1 cellular context compared by ENCODE assay signal in the genomic region with DNA sequence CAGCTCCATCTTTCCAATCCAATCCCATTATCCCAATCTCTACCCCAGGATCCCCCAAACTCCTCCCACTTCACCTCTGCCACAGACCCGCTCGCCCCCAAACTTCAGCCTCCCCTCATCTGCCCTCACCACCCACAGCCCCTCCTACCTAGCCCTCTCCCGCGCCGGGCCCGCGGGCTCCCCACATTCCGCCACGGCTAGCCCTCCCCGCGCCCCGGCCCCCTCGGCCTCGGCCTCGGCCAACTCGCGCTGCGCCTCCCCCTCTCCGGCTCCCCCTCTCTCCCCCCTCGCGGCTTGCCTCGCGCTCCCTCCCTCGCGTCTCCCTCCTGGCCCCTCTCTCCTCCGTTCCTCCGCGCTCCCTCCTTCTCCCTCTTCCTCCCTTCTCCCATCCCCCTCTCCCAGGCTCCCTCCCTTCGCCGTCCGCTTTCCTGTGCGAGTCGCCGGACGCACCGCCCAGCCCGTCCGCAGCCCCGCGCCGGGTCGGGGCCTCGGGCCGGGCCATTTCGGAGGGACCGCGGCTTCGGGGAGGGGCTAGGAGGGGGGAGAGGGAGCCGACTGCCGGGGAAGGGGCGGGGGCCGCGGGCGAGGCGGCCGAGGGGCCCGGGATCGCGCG.
TF ChIP-seq lines count a peak whose summit lies in the region.

A gene with protein sequence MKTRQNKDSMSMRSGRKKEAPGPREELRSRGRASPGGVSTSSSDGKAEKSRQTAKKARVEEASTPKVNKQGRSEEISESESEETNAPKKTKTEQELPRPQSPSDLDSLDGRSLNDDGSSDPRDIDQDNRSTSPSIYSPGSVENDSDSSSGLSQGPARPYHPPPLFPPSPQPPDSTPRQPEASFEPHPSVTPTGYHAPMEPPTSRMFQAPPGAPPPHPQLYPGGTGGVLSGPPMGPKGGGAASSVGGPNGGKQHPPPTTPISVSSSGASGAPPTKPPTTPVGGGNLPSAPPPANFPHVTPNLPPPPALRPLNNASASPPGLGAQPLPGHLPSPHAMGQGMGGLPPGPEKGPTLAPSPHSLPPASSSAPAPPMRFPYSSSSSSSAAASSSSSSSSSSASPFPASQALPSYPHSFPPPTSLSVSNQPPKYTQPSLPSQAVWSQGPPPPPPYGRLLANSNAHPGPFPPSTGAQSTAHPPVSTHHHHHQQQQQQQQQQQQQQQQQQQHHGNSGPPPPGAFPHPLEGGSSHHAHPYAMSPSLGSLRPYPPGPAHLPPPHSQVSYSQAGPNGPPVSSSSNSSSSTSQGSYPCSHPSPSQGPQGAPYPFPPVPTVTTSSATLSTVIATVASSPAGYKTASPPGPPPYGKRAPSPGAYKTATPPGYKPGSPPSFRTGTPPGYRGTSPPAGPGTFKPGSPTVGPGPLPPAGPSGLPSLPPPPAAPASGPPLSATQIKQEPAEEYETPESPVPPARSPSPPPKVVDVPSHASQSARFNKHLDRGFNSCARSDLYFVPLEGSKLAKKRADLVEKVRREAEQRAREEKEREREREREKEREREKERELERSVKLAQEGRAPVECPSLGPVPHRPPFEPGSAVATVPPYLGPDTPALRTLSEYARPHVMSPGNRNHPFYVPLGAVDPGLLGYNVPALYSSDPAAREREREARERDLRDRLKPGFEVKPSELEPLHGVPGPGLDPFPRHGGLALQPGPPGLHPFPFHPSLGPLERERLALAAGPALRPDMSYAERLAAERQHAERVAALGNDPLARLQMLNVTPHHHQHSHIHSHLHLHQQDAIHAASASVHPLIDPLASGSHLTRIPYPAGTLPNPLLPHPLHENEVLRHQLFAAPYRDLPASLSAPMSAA (N-terminal part only) (plus strand): TSS at position 581 of the 613 bp plus-strand sequence. CDS start 6,043 bp downstream, outside the sequence.

TF ChIP-seq in HEK293, 187 proteins besides CTCF, POLR2A, EP300 and RAD21 (continued from another document and continues in another):
- no peak; the same call in 1 of the 2 replicates for TF ChIP-seq ZNF561 (tag by site-specific recombination; IDR thresholded peaks at IDR 0.05; ENCODE audit: borderline replicate concordance)
- no peak for TF ChIP-seq ZNF585B (tag by site-specific recombination; IDR thresholded peaks at IDR 0.05)
- TF ChIP-seq ZBTB1 (tag by site-specific recombination; IDR thresholded peaks at IDR 0.05) = 0 out of 2 replicates have a peak, but pooled peaks have one; percentile 62
- no peak for TF ChIP-seq ZNF114 (tag by site-specific recombination; IDR thresholded peaks at IDR 0.05)
- no peak for TF ChIP-seq ZNF223 (tag by site-specific recombination; IDR thresholded peaks at IDR 0.05)
- peak; percentile 11; the same call in 1 of the 2 replicates for TF ChIP-seq FEZF1 (tag by site-specific recombination; IDR thresholded peaks at IDR 0.05)
- TF ChIP-seq ZNF138 (tag by site-specific recombination; IDR thresholded peaks at IDR 0.05; ENCODE audit: borderline replicate concordance) = no peak
- no peak for TF ChIP-seq ZNF670 (tag by site-specific recombination; IDR thresholded peaks at IDR 0.05; ENCODE audit: low read depth)
- no peak for TF ChIP-seq ZNF214 (tag by site-specific recombination; IDR thresholded peaks at IDR 0.05; ENCODE audit: borderline replicate concordance)
- TF ChIP-seq BCL11B (tag by site-specific recombination; IDR thresholded peaks at IDR 0.05; ENCODE audit: low read depth) = no peak
- no peak for TF ChIP-seq ZNF169 (tag by site-specific recombination; IDR thresholded peaks at IDR 0.05)
- TF ChIP-seq ZNF777 (tag by site-specific recombination; IDR thresholded peaks at IDR 0.05; ENCODE audit: borderline replicate concordance) = peak; percentile 64; the same call in 1 of the 2 replicates
- TF ChIP-seq, protein P1, sequence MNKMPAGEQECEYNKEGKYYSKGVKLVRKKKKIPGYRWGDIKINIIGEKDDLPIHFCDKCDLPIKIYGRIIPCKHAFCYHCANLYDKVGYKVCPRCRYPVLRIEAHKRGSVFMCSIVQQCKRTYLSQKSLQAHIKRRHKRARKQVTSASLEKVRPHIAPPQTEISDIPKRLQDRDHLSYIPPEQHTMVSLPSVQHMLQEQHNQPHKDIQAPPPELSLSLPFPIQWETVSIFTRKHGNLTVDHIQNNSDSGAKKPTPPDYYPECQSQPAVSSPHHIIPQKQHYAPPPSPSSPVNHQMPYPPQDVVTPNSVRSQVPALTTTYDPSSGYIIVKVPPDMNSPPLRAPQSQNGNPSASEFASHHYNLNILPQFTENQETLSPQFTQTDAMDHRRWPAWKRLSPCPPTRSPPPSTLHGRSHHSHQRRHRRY (tag by site-specific recombination; IDR thresholded peaks at IDR 0.05) = no peak
- TF ChIP-seq MZF1 (tag by site-specific recombination; IDR thresholded peaks at IDR 0.05; ENCODE audit: borderline replicate concordance) = no peak
- TF ChIP-seq, protein P2, sequence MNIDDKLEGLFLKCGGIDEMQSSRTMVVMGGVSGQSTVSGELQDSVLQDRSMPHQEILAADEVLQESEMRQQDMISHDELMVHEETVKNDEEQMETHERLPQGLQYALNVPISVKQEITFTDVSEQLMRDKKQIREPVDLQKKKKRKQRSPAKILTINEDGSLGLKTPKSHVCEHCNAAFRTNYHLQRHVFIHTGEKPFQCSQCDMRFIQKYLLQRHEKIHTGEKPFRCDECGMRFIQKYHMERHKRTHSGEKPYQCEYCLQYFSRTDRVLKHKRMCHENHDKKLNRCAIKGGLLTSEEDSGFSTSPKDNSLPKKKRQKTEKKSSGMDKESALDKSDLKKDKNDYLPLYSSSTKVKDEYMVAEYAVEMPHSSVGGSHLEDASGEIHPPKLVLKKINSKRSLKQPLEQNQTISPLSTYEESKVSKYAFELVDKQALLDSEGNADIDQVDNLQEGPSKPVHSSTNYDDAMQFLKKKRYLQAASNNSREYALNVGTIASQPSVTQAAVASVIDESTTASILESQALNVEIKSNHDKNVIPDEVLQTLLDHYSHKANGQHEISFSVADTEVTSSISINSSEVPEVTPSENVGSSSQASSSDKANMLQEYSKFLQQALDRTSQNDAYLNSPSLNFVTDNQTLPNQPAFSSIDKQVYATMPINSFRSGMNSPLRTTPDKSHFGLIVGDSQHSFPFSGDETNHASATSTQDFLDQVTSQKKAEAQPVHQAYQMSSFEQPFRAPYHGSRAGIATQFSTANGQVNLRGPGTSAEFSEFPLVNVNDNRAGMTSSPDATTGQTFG (tag by site-specific recombination; IDR thresholded peaks at IDR 0.05; ENCODE audit: borderline replicate concordance) = no peak
- TF ChIP-seq, protein P3, sequence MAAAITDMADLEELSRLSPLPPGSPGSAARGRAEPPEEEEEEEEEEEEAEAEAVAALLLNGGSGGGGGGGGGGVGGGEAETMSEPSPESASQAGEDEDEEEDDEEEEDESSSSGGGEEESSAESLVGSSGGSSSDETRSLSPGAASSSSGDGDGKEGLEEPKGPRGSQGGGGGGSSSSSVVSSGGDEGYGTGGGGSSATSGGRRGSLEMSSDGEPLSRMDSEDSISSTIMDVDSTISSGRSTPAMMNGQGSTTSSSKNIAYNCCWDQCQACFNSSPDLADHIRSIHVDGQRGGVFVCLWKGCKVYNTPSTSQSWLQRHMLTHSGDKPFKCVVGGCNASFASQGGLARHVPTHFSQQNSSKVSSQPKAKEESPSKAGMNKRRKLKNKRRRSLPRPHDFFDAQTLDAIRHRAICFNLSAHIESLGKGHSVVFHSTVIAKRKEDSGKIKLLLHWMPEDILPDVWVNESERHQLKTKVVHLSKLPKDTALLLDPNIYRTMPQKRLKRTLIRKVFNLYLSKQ (tag by site-specific recombination; IDR thresholded peaks at IDR 0.05; ENCODE audit: borderline replicate concordance) = no peak
- no peak; the same call in 1 of the 2 replicates for TF ChIP-seq ZNF341 (tag by site-specific recombination; IDR thresholded peaks at IDR 0.05; ENCODE audit: low read depth)
- no peak for TF ChIP-seq RBAK (tag by site-specific recombination; IDR thresholded peaks at IDR 0.05)
- TF ChIP-seq SP3 (tag by site-specific recombination; IDR thresholded peaks at IDR 0.05) = peak; percentile 79
- TF ChIP-seq GLI4 (tag by site-specific recombination; IDR thresholded peaks at IDR 0.05) = 0 out of 2 replicates have a peak, but pooled peaks have one; percentile 52
- TF ChIP-seq, protein P4, sequence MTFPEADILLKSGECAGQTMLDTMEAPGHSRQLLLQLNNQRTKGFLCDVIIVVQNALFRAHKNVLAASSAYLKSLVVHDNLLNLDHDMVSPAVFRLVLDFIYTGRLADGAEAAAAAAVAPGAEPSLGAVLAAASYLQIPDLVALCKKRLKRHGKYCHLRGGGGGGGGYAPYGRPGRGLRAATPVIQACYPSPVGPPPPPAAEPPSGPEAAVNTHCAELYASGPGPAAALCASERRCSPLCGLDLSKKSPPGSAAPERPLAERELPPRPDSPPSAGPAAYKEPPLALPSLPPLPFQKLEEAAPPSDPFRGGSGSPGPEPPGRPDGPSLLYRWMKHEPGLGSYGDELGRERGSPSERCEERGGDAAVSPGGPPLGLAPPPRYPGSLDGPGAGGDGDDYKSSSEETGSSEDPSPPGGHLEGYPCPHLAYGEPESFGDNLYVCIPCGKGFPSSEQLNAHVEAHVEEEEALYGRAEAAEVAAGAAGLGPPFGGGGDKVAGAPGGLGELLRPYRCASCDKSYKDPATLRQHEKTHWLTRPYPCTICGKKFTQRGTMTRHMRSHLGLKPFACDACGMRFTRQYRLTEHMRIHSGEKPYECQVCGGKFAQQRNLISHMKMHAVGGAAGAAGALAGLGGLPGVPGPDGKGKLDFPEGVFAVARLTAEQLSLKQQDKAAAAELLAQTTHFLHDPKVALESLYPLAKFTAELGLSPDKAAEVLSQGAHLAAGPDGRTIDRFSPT (tag by site-specific recombination; IDR thresholded peaks at IDR 0.05) = peak; percentile 52; the same call in 1 of the 2 replicates
- TF ChIP-seq ZNF157 (tag by site-specific recombination; IDR thresholded peaks at IDR 0.05) = no peak; the same call in 1 of the 2 replicates
- TF ChIP-seq ZNF391 (tag by site-specific recombination; IDR thresholded peaks at IDR 0.05; ENCODE audit: borderline replicate concordance, low read depth) = peak; percentile 87; the same call in 1 of the 2 replicates
- TF ChIP-seq ZNF658 (tag by site-specific recombination; IDR thresholded peaks at IDR 0.05) = no peak
- TF ChIP-seq ZBTB17 (tag by site-specific recombination; IDR thresholded peaks at IDR 0.05) = peak; percentile 82
- TF ChIP-seq, protein P5, sequence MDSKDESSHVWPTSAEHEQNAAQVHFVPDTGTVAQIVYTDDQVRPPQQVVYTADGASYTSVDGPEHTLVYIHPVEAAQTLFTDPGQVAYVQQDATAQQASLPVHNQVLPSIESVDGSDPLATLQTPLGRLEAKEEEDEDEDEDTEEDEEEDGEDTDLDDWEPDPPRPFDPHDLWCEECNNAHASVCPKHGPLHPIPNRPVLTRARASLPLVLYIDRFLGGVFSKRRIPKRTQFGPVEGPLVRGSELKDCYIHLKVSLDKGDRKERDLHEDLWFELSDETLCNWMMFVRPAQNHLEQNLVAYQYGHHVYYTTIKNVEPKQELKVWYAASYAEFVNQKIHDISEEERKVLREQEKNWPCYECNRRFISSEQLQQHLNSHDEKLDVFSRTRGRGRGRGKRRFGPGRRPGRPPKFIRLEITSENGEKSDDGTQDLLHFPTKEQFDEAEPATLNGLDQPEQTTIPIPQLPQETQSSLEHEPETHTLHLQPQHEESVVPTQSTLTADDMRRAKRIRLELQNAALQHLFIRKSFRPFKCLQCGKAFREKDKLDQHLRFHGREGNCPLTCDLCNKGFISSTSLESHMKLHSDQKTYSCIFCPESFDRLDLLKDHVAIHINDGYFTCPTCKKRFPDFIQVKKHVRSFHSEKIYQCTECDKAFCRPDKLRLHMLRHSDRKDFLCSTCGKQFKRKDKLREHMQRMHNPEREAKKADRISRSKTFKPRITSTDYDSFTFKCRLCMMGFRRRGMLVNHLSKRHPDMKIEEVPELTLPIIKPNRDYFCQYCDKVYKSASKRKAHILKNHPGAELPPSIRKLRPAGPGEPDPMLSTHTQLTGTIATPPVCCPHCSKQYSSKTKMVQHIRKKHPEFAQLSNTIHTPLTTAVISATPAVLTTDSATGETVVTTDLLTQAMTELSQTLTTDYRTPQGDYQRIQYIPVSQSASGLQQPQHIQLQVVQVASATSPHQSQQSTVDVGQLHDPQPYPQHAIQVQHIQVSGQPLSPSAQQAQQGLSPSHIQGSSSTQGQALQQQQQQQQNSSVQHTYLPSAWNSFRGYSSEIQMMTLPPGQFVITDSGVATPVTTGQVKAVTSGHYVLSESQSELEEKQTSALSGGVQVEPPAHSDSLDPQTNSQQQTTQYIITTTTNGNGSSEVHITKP (tag by site-specific recombination; IDR thresholded peaks at IDR 0.05) = peak; percentile 69
- no peak for TF ChIP-seq ZNF555 (tag by site-specific recombination; conservative IDR thresholded peaks at IDR 0.05)
- TF ChIP-seq, protein P6, sequence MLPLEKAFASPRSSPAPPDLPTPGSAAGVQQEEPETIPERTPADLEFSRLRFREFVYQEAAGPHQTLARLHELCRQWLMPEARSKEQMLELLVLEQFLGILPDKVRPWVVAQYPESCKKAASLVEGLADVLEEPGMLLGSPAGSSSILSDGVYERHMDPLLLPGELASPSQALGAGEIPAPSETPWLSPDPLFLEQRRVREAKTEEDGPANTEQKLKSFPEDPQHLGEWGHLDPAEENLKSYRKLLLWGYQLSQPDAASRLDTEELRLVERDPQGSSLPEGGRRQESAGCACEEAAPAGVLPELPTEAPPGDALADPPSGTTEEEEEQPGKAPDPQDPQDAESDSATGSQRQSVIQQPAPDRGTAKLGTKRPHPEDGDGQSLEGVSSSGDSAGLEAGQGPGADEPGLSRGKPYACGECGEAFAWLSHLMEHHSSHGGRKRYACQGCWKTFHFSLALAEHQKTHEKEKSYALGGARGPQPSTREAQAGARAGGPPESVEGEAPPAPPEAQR (tag by site-specific recombination; IDR thresholded peaks at IDR 0.05) = peak; percentile 34; the same call in 1 of the 2 replicates
- TF ChIP-seq OVOL3 (tag by site-specific recombination; IDR thresholded peaks at IDR 0.05) = no peak
- TF ChIP-seq ZNF664 (tag by site-specific recombination; IDR thresholded peaks at IDR 0.05) = no peak
- no peak for TF ChIP-seq ZNF747 (tag by site-specific recombination; IDR thresholded peaks at IDR 0.05)
- no peak for TF ChIP-seq ZNF830 (tag by site-specific recombination; IDR thresholded peaks at IDR 0.05; ENCODE audit: low read depth)
- TF ChIP-seq, protein P7, sequence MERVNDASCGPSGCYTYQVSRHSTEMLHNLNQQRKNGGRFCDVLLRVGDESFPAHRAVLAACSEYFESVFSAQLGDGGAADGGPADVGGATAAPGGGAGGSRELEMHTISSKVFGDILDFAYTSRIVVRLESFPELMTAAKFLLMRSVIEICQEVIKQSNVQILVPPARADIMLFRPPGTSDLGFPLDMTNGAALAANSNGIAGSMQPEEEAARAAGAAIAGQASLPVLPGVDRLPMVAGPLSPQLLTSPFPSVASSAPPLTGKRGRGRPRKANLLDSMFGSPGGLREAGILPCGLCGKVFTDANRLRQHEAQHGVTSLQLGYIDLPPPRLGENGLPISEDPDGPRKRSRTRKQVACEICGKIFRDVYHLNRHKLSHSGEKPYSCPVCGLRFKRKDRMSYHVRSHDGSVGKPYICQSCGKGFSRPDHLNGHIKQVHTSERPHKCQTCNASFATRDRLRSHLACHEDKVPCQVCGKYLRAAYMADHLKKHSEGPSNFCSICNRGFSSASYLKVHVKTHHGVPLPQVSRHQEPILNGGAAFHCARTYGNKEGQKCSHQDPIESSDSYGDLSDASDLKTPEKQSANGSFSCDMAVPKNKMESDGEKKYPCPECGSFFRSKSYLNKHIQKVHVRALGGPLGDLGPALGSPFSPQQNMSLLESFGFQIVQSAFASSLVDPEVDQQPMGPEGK (tag by site-specific recombination; IDR thresholded peaks at IDR 0.05) = peak; percentile 98
- TF ChIP-seq ZNF76 (tag by site-specific recombination; IDR thresholded peaks at IDR 0.05; ENCODE audit: borderline replicate concordance, low read depth) = peak; percentile 74; the same call in 1 of the 2 replicates
- TF ChIP-seq OSR2 (tag by site-specific recombination; IDR thresholded peaks at IDR 0.05) = peak; percentile 14; the same call in 1 of the 2 replicates
- 0 out of 2 replicates have a peak, but pooled peaks have one; percentile 9 for TF ChIP-seq ZNF792 (tag by site-specific recombination; IDR thresholded peaks at IDR 0.05)
- peak; percentile 60 for TF ChIP-seq ZNF600 (tag by site-specific recombination; IDR thresholded peaks at IDR 0.05)
- no peak for TF ChIP-seq MYNN (tag by site-specific recombination; IDR thresholded peaks at IDR 0.05; ENCODE audit: borderline replicate concordance)
